11 cellular contexts compared by ENCODE assay signal in genomic region chr17:4310349-4311060, GRCh38. TPM values are rescaled to one million over a fixed set of nuclear protein-coding genes. Genes with fewer than 3 reads are reported as not detected.
DNase-seq lines count a peak whose midpoint lies in the region; ATAC-seq lines count a peak whose summit lies in the region.
"Had no signal": no experiment of that assay in that cellular context is flagged by ENCODE, and none has a peak within 500 bp of the region (broad histone marks: within the 10 kb centered on the region; RNA-seq: fewer than 3 reads in every experiment).

No MANE protein-coding gene starts in this region.

- H3K27ac Mint-ChIP-seq in activated T-cell treated with anti-CD3 and anti-CD28 coated beads, Interleukin-2, amount 50 U/mL, for 24 hours, result peak overlapping the region; percentile 73
- H3K27ac Mint-ChIP-seq in stimulated activated memory B cell treated with anti-CD40 and anti-IgM and Interleukin-4, amounts not matched to agents 10 μg/mL and 1 μg/mL and 100 μg/mL, for 72 hours, result peak overlapping the region; percentile 59
- H3K27ac Mint-ChIP-seq: activated naive CD4-positive, alpha-beta T cell treated with anti-CD3 and anti-CD28 coated beads, Interleukin-2, amount 10 ng/mL, durations not matched to agents 7 days and 5 days had no signal

- no peak for DNase-seq in activated T-cell treated with anti-CD3 and anti-CD28 coated beads, Interleukin-2, amount 50 U/mL, for 24 hours
- DNase-seq in activated T-cell treated with anti-CD3 and anti-CD28 coated beads for 4 hours (no peak), caudate nucleus (lab: John Stamatoyannopoulos, UW) (peak in 26 of 61 donors; percentile 4 to 39 (median 16)), left colon (no peak), KG1 (lab: John Stamatoyannopoulos, UW) (no peak), NCI-H345 (lab: John Stamatoyannopoulos, UW) (no peak)
- no peak for DNase-seq in activated CD8-positive, alpha-beta memory T cell treated with anti-CD3 and anti-CD28 coated beads, Interleukin-2, amount 50 U/mL, for 48 hours
- DNase-seq: activated naive CD4-positive, alpha-beta T cell treated with anti-CD3 and anti-CD28 coated beads, Interleukin-2, amount 10 ng/mL, durations not matched to agents 7 days and 5 days; GDM1; NCI-H1092 had no signal

- peak overlapping the region; percentile 82 for H3K27ac ChIP-seq in caudate nucleus (ENCODE audit: low read depth, low read length)

- H3K9me3 Mint-ChIP-seq in activated T-cell treated with anti-CD3 and anti-CD28 coated beads, Interleukin-2, amount 50 U/mL, for 24 hours, result no peaks in the 10 kb centered on the region
- H3K9me3 Mint-ChIP-seq in stimulated activated memory B cell treated with anti-CD40 and anti-IgM and Interleukin-4, amounts not matched to agents 10 μg/mL and 1 μg/mL and 100 μg/mL, for 72 hours, result no peaks in the 10 kb centered on the region
- H3K9me3 Mint-ChIP-seq: activated naive CD4-positive, alpha-beta T cell treated with anti-CD3 and anti-CD28 coated beads, Interleukin-2, amount 10 ng/mL, durations not matched to agents 7 days and 5 days had no signal

- H3K4me1 Mint-ChIP-seq in activated T-cell treated with anti-CD3 and anti-CD28 coated beads, Interleukin-2, amount 50 U/mL, for 24 hours (ENCODE audit: low read depth), result peaks cover 68% of the 10 kb centered on the region
- peaks cover 73% of the 10 kb centered on the region for H3K4me1 Mint-ChIP-seq in stimulated activated memory B cell treated with anti-CD40 and anti-IgM and Interleukin-4, amounts not matched to agents 10 μg/mL and 1 μg/mL and 100 μg/mL, for 72 hours

- peak; percentile 58 for ATAC-seq in left colon
- no peak for ATAC-seq in stimulated activated memory B cell treated with anti-CD40 and anti-IgM and Interleukin-4, amounts not matched to agents 10 μg/mL and 1 μg/mL and 100 μg/mL, for 72 hours

- H3K4me3 Mint-ChIP-seq in activated T-cell treated with anti-CD3 and anti-CD28 coated beads, Interleukin-2, amount 50 U/mL, for 24 hours, result no peak overlapping the region
- no peak overlapping the region for H3K4me3 Mint-ChIP-seq in stimulated activated memory B cell treated with anti-CD40 and anti-IgM and Interleukin-4, amounts not matched to agents 10 μg/mL and 1 μg/mL and 100 μg/mL, for 72 hours
- H3K4me3 Mint-ChIP-seq: activated naive CD4-positive, alpha-beta T cell treated with anti-CD3 and anti-CD28 coated beads, Interleukin-2, amount 10 ng/mL, durations not matched to agents 7 days and 5 days had no signal

- intact Hi-C loops in left colon (cut with DNase I, micrococcal nuclease), result no loop called here

- no peaks in the 10 kb centered on the region for H3K27me3 Mint-ChIP-seq in activated T-cell treated with anti-CD3 and anti-CD28 coated beads, Interleukin-2, amount 50 U/mL, for 24 hours
- no peaks in the 10 kb centered on the region for H3K27me3 Mint-ChIP-seq in stimulated activated memory B cell treated with anti-CD40 and anti-IgM and Interleukin-4, amounts not matched to agents 10 μg/mL and 1 μg/mL and 100 μg/mL, for 72 hours
- H3K27me3 Mint-ChIP-seq: activated naive CD4-positive, alpha-beta T cell treated with anti-CD3 and anti-CD28 coated beads, Interleukin-2, amount 10 ng/mL, durations not matched to agents 7 days and 5 days had no signal

- peaks cover 28% of the 10 kb centered on the region for H3K36me3 Mint-ChIP-seq in activated T-cell treated with anti-CD3 and anti-CD28 coated beads, Interleukin-2, amount 50 U/mL, for 24 hours (ENCODE audit: low read depth)
- peaks cover 7% of the 10 kb centered on the region for H3K36me3 Mint-ChIP-seq in stimulated activated memory B cell treated with anti-CD40 and anti-IgM and Interleukin-4, amounts not matched to agents 10 μg/mL and 1 μg/mL and 100 μg/mL, for 72 hours

RNA-seq across cellular contexts. Expression of gene ANKFY1, which starts 46.7 kb away (rescaled TPM):
- 10 to 100 TPM; 46.4 to 59.6 TPM for total RNA-seq in left colon

RNA-seq across cellular contexts. Expression of gene UBE2G1, which starts 56.0 kb away (rescaled TPM):
- 10 to 100 TPM; 59.5 to 71.5 TPM for total RNA-seq in left colon
